10 cellular contexts compared by ENCODE assay signal in genomic region chr4:3302164-3302785, GRCh38. TPM values are rescaled to one million over a fixed set of nuclear protein-coding genes. Genes with fewer than 3 reads are reported as not detected.
DNase-seq lines count a peak whose midpoint lies in the region; ATAC-seq and TF ChIP-seq lines count a peak whose summit lies in the region.
"Had no signal": no experiment of that assay in that cellular context is flagged by ENCODE, and none has a peak within 500 bp of the region (broad histone marks: within the 10 kb centered on the region; RNA-seq: fewer than 3 reads in every experiment).

No MANE protein-coding gene starts in this region.

- TF ChIP-seq CTCF in gastroesophageal sphincter (IDR thresholded peaks at IDR 0.05): no peak

- peak; percentile 93 for DNase-seq in activated CD4-positive, alpha-beta T cell treated with anti-CD3 and anti-CD28 coated beads, Interleukin-2, amount 10 ng/mL, durations not matched to agents 24 days and 14 days
- DNase-seq in dermis blood vessel endothelial cell (peak; percentile 72), GM19240 (ENCODE audit: insufficient read length, low spot score) (no peak), HuH-7 (ENCODE audit: low spot score) (no peak), NOMO-1 (lab: John Stamatoyannopoulos, UW; ENCODE audit: unreplicated experiment in 2 of 2) (no peak)
- peak; percentile 38 for DNase-seq in stimulated activated CD8-positive, alpha-beta memory T cell treated with anti-CD3 and anti-CD28 coated beads, Interleukin-12 subunit alpha, Interleukin-12 subunit beta, amount 100 ng/mL, for 24 hours (ENCODE audit: extremely low read depth)
- DNase-seq: mesenchymal stem cell had no signal

- peak overlapping the region; percentile 82 for H3K4me3 Mint-ChIP-seq in activated CD4-positive, alpha-beta T cell treated with anti-CD3 and anti-CD28 coated beads, Interleukin-2, amount 10 ng/mL, durations not matched to agents 24 days and 14 days

- H3K27me3 Mint-ChIP-seq in activated CD4-positive, alpha-beta T cell treated with anti-CD3 and anti-CD28 coated beads, Interleukin-2, amount 10 ng/mL, durations not matched to agents 24 days and 14 days: peaks cover 32% of the 10 kb centered on the region

- no peaks in the 10 kb centered on the region for H3K36me3 Mint-ChIP-seq in activated CD4-positive, alpha-beta T cell treated with anti-CD3 and anti-CD28 coated beads, Interleukin-2, amount 10 ng/mL, durations not matched to agents 24 days and 14 days (ENCODE audit: low read depth)

- no peak for TF ChIP-seq EP300 in gastroesophageal sphincter (IDR thresholded peaks at IDR 0.05)

- TF ChIP-seq POLR2A in gastroesophageal sphincter (IDR thresholded peaks at IDR 0.05): no peak

- no peak overlapping the region for H3K27ac ChIP-seq in gastroesophageal sphincter
- H3K27ac ChIP-seq: ascending aorta had no signal

- no peaks in the 10 kb centered on the region for H3K9me3 Mint-ChIP-seq in activated CD4-positive, alpha-beta T cell treated with anti-CD3 and anti-CD28 coated beads, Interleukin-2, amount 10 ng/mL, durations not matched to agents 24 days and 14 days

- intact Hi-C loops in activated CD4-positive, alpha-beta T cell treated with anti-CD3 and anti-CD28 coated beads, Interleukin-2, amount 10 ng/mL, durations not matched to agents 24 days and 14 days (cut with micrococcal nuclease): no loop called here

- H3K36me3 ChIP-seq in gastroesophageal sphincter: peaks cover 0 to 6% of the 10 kb centered on the region in 2 donors
- H3K36me3 ChIP-seq: ascending aorta had no signal

- 50 to 90% methylated on average over 2 to 4 of the region's 17 CpGs for WGBS in gastroesophageal sphincter (ENCODE audit: low coverage in 1 of 2), 2 donors

- peaks cover 0 to 80% (median 22%) of the 10 kb centered on the region in 3 donors for H3K4me1 ChIP-seq in gastroesophageal sphincter
- H3K4me1 ChIP-seq: ascending aorta had no signal

- H3K27ac Mint-ChIP-seq in activated CD4-positive, alpha-beta T cell treated with anti-CD3 and anti-CD28 coated beads, Interleukin-2, amount 10 ng/mL, durations not matched to agents 24 days and 14 days: peak overlapping the region; percentile 42

- peaks cover 0 to 7% (median 0%) of the 10 kb centered on the region in 3 donors for H3K9me3 ChIP-seq in gastroesophageal sphincter
- H3K9me3 ChIP-seq: ascending aorta had no signal

- peaks cover 34% of the 10 kb centered on the region for H3K4me1 Mint-ChIP-seq in activated CD4-positive, alpha-beta T cell treated with anti-CD3 and anti-CD28 coated beads, Interleukin-2, amount 10 ng/mL, durations not matched to agents 24 days and 14 days

- H3K27me3 ChIP-seq in gastroesophageal sphincter: no peaks in the 10 kb centered on the region
- H3K27me3 ChIP-seq: ascending aorta had no signal

- no peak overlapping the region for H3K4me3 ChIP-seq in gastroesophageal sphincter
- H3K4me3 ChIP-seq: ascending aorta had no signal

- ATAC-seq in GM19463 (IDR thresholded peaks at IDR 0.05; ENCODE audit: unreplicated experiment) (peak; percentile 65), gastroesophageal sphincter (no peak)

RNA-seq across cellular contexts. Expression of gene RGS12, which starts 9.5 kb away (rescaled TPM):
- 3.3 and 3.7 TPM in 2 replicates for total RNA-seq in activated CD4-positive, alpha-beta T cell treated with anti-CD3 and anti-CD28 coated beads, Interleukin-2, amount 10 ng/mL, durations not matched to agents 24 days and 14 days
- total RNA-seq in dermis blood vessel endothelial cell: 42.9 and 56.3 TPM in 2 replicates
- total RNA-seq in gastroesophageal sphincter: 10 to 100 TPM; 24.1 to 32.7 (median 29.1) TPM

RNA-seq across cellular contexts. Expression of gene MSANTD1, which starts 53.3 kb away (rescaled TPM):
- 0.62 and 0.70 TPM in 2 replicates for total RNA-seq in activated CD4-positive, alpha-beta T cell treated with anti-CD3 and anti-CD28 coated beads, Interleukin-2, amount 10 ng/mL, durations not matched to agents 24 days and 14 days
- total RNA-seq in dermis blood vessel endothelial cell (0.19 and 0.34 TPM in 2 replicates), gastroesophageal sphincter (1 to 10 TPM in 2 of 4 donors, under 1 TPM in 1, not detected in 1; 0.78 to 6.9 (median 1.5) TPM)
- total RNA-seq: ascending aorta had no signal

Comparison
In these comparisons a context has a peak if more than half of its experiments do, and no peak if none do; other contexts are left out.
1. DNase-seq: peak in activated CD4-positive, alpha-beta T cell treated with anti-CD3 and anti-CD28 coated beads, Interleukin-2, amount 10 ng/mL, durations not matched to agents 24 days and 14 days (single experiment), dermis blood vessel endothelial cell (single experiment) and stimulated activated CD8-positive, alpha-beta memory T cell treated with anti-CD3 and anti-CD28 coated beads, Interleukin-12 subunit alpha, Interleukin-12 subunit beta, amount 100 ng/mL, for 24 hours (single experiment); none in GM19240 (single experiment), HuH-7 (single experiment) and NOMO-1 (0 of 2).